ENCODE assay signal across 8 cellular contexts in the genomic region with DNA sequence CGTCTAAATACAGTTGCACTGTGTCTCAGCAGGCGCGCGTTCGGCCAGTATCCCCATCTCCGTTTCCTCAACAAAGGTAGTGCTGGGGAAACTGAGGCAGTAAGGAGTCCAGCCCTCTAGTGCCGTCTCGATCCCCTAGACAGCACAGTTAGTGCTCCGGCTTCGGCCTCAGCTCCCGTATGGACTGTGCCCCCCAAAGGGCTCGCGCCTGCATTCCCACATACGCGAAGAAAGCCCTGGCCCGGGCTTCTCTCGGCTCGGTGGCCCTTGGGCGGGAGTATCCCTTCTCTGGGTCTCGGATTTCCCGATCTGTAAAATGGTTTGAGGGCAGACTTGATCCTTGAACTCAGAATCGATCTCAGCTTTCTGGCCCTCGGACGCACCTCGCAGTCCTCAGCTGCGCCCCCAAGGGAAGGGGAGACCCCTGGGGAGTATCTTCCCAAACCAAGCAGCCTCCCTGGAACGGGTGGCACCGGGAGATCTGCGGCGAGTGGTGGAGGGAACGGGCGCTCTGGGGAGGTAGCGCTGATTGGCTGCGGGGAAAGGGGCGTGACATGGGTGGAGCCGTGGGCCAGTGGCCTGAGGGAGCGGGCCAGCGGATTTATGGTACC. TPM values are rescaled to one million over a fixed set of nuclear protein-coding genes. Genes with fewer than 3 reads are reported as not detected.
DNase-seq lines count a peak whose midpoint lies in the region; ATAC-seq, FAIRE-seq and TF ChIP-seq lines count a peak whose summit lies in the region.

No MANE protein-coding gene starts in this region.

- intact Hi-C loops in left ventricle myocardium superior (cut with micrococcal nuclease) (no loop called here), posterior vena cava (cut with DNase I) (no loop called here)

- peaks cover 19% of the 10 kb centered on the region for H3K4me1 Mint-ChIP-seq in HFFc6 (ENCODE audit: low read depth)

- peaks cover 18% of the 10 kb centered on the region; the same call in 1 of the 2 replicates for H3K27me3 Mint-ChIP-seq in HFFc6 (ENCODE audit: insufficient read depth)

- DNase-seq in HFFc6 (peak; percentile 63), NCI-H128 (lab: John Stamatoyannopoulos, UW; ENCODE audit: unreplicated experiment) (peak; percentile 49), SW480 (ENCODE audit: low spot score) (peak; percentile 80), left ventricle myocardium superior (peak; percentile 88), posterior vena cava (ENCODE audit: low spot score) (peak; percentile 95)

- peak overlapping the region; percentile 97 for H3K4me3 Mint-ChIP-seq in HFFc6

- peak; percentile 88 for ATAC-seq in left ventricle myocardium superior
- no peak for ATAC-seq in HG03378 (IDR thresholded peaks at IDR 0.05; ENCODE audit: unreplicated experiment)

- no peaks in the 10 kb centered on the region for H3K36me3 Mint-ChIP-seq in HFFc6 (ENCODE audit: low read depth)

- peak overlapping the region; percentile 80 for H3K27ac ChIP-seq in angular gyrus (ENCODE audit: low read depth, low read length)

- peak overlapping the region; percentile 96 for H3K27ac Mint-ChIP-seq in HFFc6

- TF ChIP-seq CTCF in HFFc6 (IDR thresholded peaks at IDR 0.05), result no peak

- H3K9me3 Mint-ChIP-seq in HFFc6, result no peaks in the 10 kb centered on the region

- peak; percentile 73 for FAIRE-seq in G401.6 (lab: Jason Lieb, UNC)

RNA-seq across cellular contexts. Expression of a gene that starts 0.8 kb away (rescaled TPM):
- total RNA-seq in HFFc6 (2021; fragmentation: NEBNext Ultra II Directional; extraction: Animal tissue kit (Norgen Biotek cat#: 25700)), result 10 to 100 TPM; 23.4 to 27.2 (median 25.9) TPM
- 8.6 TPM for total RNA-seq in left ventricle myocardium superior
- 10 to 100 TPM; 13.3 to 18.8 TPM for total RNA-seq in posterior vena cava

RNA-seq across cellular contexts. Expression of a gene that starts 4.0 kb away (rescaled TPM):
- not detected for total RNA-seq in HFFc6 (2021; fragmentation: NEBNext Ultra II Directional; extraction: Animal tissue kit (Norgen Biotek cat#: 25700))
- total RNA-seq in left ventricle myocardium superior, result not detected
- not detected for total RNA-seq in posterior vena cava

RNA-seq across cellular contexts. Expression of a gene that starts 11.4 kb away (rescaled TPM):
- total RNA-seq in HFFc6 (2021; fragmentation: NEBNext Ultra II Directional; extraction: Animal tissue kit (Norgen Biotek cat#: 25700)), result under 1 TPM; 0.38 to 0.74 (median 0.68) TPM
- total RNA-seq in left ventricle myocardium superior, result 0.52 TPM
- total RNA-seq in posterior vena cava, result under 1 TPM in 1 of 2 donors, not detected in 1; 0.57 TPM

RNA-seq across cellular contexts. Expression of a gene that starts 33.0 kb away (rescaled TPM):
- total RNA-seq in HFFc6 (2021; fragmentation: NEBNext Ultra II Directional; extraction: Animal tissue kit (Norgen Biotek cat#: 25700)), result 10 to 100 TPM in 1 of 6 experiments, 1 to 10 TPM in 5; 7.4 to 10.0 (median 8.7) TPM
- total RNA-seq in left ventricle myocardium superior (4.4 TPM), posterior vena cava (10 to 100 TPM in 1 of 2 donors, 1 to 10 TPM in 1; 8.5 to 10.9 TPM)
